30 cellular contexts compared by ENCODE assay signal in genomic region chr4:76854858-76855257, GRCh38. TPM values are rescaled to one million over a fixed set of nuclear protein-coding genes. Genes with fewer than 3 reads are reported as not detected.
DNase-seq lines count a peak whose midpoint lies in the region; ATAC-seq and TF ChIP-seq lines count a peak whose summit lies in the region.
"Had no signal": no experiment of that assay in that cellular context is flagged by ENCODE, and none has a peak within 500 bp of the region (broad histone marks: within the 10 kb centered on the region; RNA-seq: fewer than 3 reads in every experiment).

No MANE protein-coding gene starts in this region.

- H3K4me2 ChIP-seq in smooth muscle cell, result no peak overlapping the region

- WGBS in smooth muscle cell (ENCODE audit: low lambda C conversion rate), result 83% methylated on average over 8 of the region's 8 CpGs

- no peak overlapping the region for H2AFZ ChIP-seq in smooth muscle cell (ENCODE audit: low read depth)

- no peak overlapping the region for H3K9ac ChIP-seq in smooth muscle cell (ENCODE audit: low read depth)

- peak; percentile 71 for ATAC-seq in GM21360 (IDR thresholded peaks at IDR 0.05; ENCODE audit: unreplicated experiment)
- no peak for ATAC-seq in lower lobe of right lung
- no peak for ATAC-seq in upper lobe of right lung
- ATAC-seq: activated naive CD4-positive, alpha-beta T cell treated with anti-CD3 and anti-CD28 coated beads, Interleukin-2, amount 50 U/mL, for 72 hours had no signal

- H3K27me3 ChIP-seq in lower lobe of right lung (ENCODE audit: low read depth) (no peaks in the 10 kb centered on the region), smooth muscle cell (ENCODE audit: low read depth) (no peaks in the 10 kb centered on the region), upper lobe of right lung (no peaks in the 10 kb centered on the region)
- H3K27me3 ChIP-seq: esophagus squamous epithelium, neutrophil, sigmoid colon had no signal

- peak; percentile 21 for DNase-seq in GM12864 (ENCODE audit: low read depth)
- peak; percentile 35 for DNase-seq in RPMI8226
- DNase-seq in lower lobe of right lung, result no peak
- DNase-seq in smooth muscle cell (lab: John Stamatoyannopoulos, UW; ENCODE audit: unreplicated experiment), result no peak
- no peak for DNase-seq in HEK293T (ENCODE audit: extremely low spot score)
- DNase-seq in upper lobe of right lung, result no peak
- no peak for DNase-seq in NCI-H2081 (lab: John Stamatoyannopoulos, UW)
- DNase-seq: activated CD4-positive, alpha-beta memory T cell treated with anti-CD3 and anti-CD28 coated beads, Interleukin-2, amount 10 ng/mL, durations not matched to agents 7 days and 5 days; activated CD4-positive, alpha-beta T cell treated with anti-CD3 and anti-CD28 coated beads for 1 hour; activated CD8-positive, alpha-beta memory T cell treated with anti-CD3 and anti-CD28 coated beads, Interleukin-2, amount 50 U/mL, for 48 hours; anterior cingulate cortex; caudate nucleus; CD4-positive, alpha-beta memory T cell; esophagus squamous epithelium; hypothalamus; immature natural killer cell; IMR-90; left colon; NCI-H82; sigmoid colon; stimulated activated CD4-positive, alpha-beta T cell treated with anti-CD3 and anti-CD28 coated beads, Interleukin-15, amount 100 ng/mL, for 24 hours; stimulated activated naive CD4-positive, alpha-beta T cell treated with Interleukin-2 at 50 U/mL for 16 hours had no signal

- H3K36me3 ChIP-seq in lower lobe of right lung (no peaks in the 10 kb centered on the region), smooth muscle cell (ENCODE audit: low read depth) (no peaks in the 10 kb centered on the region), upper lobe of right lung (no peaks in the 10 kb centered on the region)
- H3K36me3 ChIP-seq: esophagus squamous epithelium, neutrophil, sigmoid colon had no signal

- no peaks in the 10 kb centered on the region for H3K9me3 ChIP-seq in lower lobe of right lung
- H3K9me3 ChIP-seq in smooth muscle cell (replicated peaks; ENCODE audit: low read depth), result no peaks in the 10 kb centered on the region
- H3K9me3 ChIP-seq in upper lobe of right lung, result no peaks in the 10 kb centered on the region
- H3K9me3 ChIP-seq: esophagus squamous epithelium, neutrophil, sigmoid colon had no signal

- CTCF ChIA-PET in HEK293T (lab: Yijun Ruan, JAX), result interaction anchor here (0.6 kb wide), 1 partner anchor 141 kb away, joined by 3 read pairs; no protein-coding TSS in a partner anchor

- TF ChIP-seq CTCF in GM12864 (IDR thresholded peaks at IDR 0.05; ENCODE audit: low read depth, low read length, missing control alignments) (no peak), lower lobe of right lung (IDR thresholded peaks at IDR 0.05) (no peak), smooth muscle cell (IDR thresholded peaks at IDR 0.05; ENCODE audit: borderline replicate concordance, insufficient read depth, poor library complexity, severe bottlenecking) (no peak), upper lobe of right lung (IDR thresholded peaks at IDR 0.05) (no peak)

- H3K4me3 ChIP-seq in GM12864 (ENCODE audit: low read depth, low read length) (no peak overlapping the region), lower lobe of right lung (no peak overlapping the region), smooth muscle cell (no peak overlapping the region), upper lobe of right lung (no peak overlapping the region)
- H3K4me3 ChIP-seq: esophagus squamous epithelium, sigmoid colon, SK-N-MC had no signal

- H3K4me1 ChIP-seq in lower lobe of right lung (peaks cover 7% of the 10 kb centered on the region), smooth muscle cell (ENCODE audit: low read depth) (no peaks in the 10 kb centered on the region), upper lobe of right lung (peaks cover 18% of the 10 kb centered on the region)

- no peaks in the 10 kb centered on the region for H4K20me1 ChIP-seq in smooth muscle cell (ENCODE audit: low read depth)

- H3K27ac ChIP-seq in lower lobe of right lung (peak overlapping the region; percentile 4), smooth muscle cell (ENCODE audit: low read depth) (no peak overlapping the region), upper lobe of right lung (no peak overlapping the region)
- H3K27ac ChIP-seq: esophagus squamous epithelium, neutrophil, RWPE1, sigmoid colon, SK-N-MC had no signal

- H3K79me2 ChIP-seq in smooth muscle cell (ENCODE audit: low read depth), result no peaks in the 10 kb centered on the region

- H3F3A ChIP-seq in smooth muscle cell (ENCODE audit: low read depth), result peaks cover 10% of the 10 kb centered on the region

- intact Hi-C loops in lower lobe of right lung (cut with DNase I), result no loop called here
- intact Hi-C loops in upper lobe of right lung (cut with DNase I), result no loop called here

- POLR2A ChIA-PET in HEK293T (lab: Yijun Ruan, JAX), result no interaction called here

TF ChIP-seq in HEK293T, 16 proteins besides CTCF, POLR2A, EP300 and RAD21:
- no peak for TF ChIP-seq FOXK2 (IDR thresholded peaks at IDR 0.05)
- no peak for TF ChIP-seq ZNF384 (IDR thresholded peaks at IDR 0.05)
- no peak for TF ChIP-seq LEF1 (IDR thresholded peaks at IDR 0.05; ENCODE audit: borderline replicate concordance)
- TF ChIP-seq ARNT (IDR thresholded peaks at IDR 0.05), result no peak
- TF ChIP-seq CTBP1 (IDR thresholded peaks at IDR 0.05; ENCODE audit: borderline replicate concordance), result no peak
- TF ChIP-seq PKNOX1 (IDR thresholded peaks at IDR 0.05), result no peak
- TF ChIP-seq L3MBTL2 (conservative IDR thresholded peaks at IDR 0.05), result no peak
- TF ChIP-seq TARDBP (IDR thresholded peaks at IDR 0.05), result no peak
- TF ChIP-seq SUZ12 (IDR thresholded peaks at IDR 0.05), result no peak
- no peak for TF ChIP-seq FOXM1 (IDR thresholded peaks at IDR 0.05; ENCODE audit: borderline replicate concordance)
- no peak for TF ChIP-seq FOXA1 (IDR thresholded peaks at IDR 0.05)
- no peak for TF ChIP-seq SP1 (IDR thresholded peaks at IDR 0.05)
- no peak for TF ChIP-seq BHLHE40 (IDR thresholded peaks at IDR 0.05; ENCODE audit: borderline replicate concordance)
- TF ChIP-seq ELF4 (IDR thresholded peaks at IDR 0.05), result no peak

RNA-seq across cellular contexts. Expression of gene SOWAHB, which starts 43.1 kb away (rescaled TPM):
- total RNA-seq in lower lobe of right lung (2.4 TPM), smooth muscle cell (4.6 and 8.7 TPM in 2 replicates), upper lobe of right lung (2.5 TPM)
- 0.81 and 6.8 TPM in 2 replicates for polyA plus RNA-seq in smooth muscle cell
- total RNA-seq: A172; activated CD4-positive, alpha-beta memory T cell treated with anti-CD3 and anti-CD28 coated beads, Interleukin-2, amount 10 ng/mL, durations not matched to agents 7 days and 5 days; activated naive CD4-positive, alpha-beta T cell treated with anti-CD3 and anti-CD28 coated beads, Interleukin-2, amount 50 U/mL, for 72 hours; CD4-positive, alpha-beta memory T cell; Daoy; dermis microvascular lymphatic vessel endothelial cell; IMR-90 had no signal
- polyA plus RNA-seq: CD4-positive, alpha-beta memory T cell; immature natural killer cell; IMR-90 had no signal

Comparison
In these comparisons a context has a peak if more than half of its experiments do, and no peak if none do; other contexts are left out.
1. DNase-seq: peak in GM12864 (single experiment) and RPMI8226 (single experiment); none in lower lobe of right lung (single experiment), smooth muscle cell (single experiment), HEK293T (single experiment), upper lobe of right lung (single experiment) and NCI-H2081 (0 of 2).